ENCODE assay signal across 1 cellular context in the genomic region with DNA sequence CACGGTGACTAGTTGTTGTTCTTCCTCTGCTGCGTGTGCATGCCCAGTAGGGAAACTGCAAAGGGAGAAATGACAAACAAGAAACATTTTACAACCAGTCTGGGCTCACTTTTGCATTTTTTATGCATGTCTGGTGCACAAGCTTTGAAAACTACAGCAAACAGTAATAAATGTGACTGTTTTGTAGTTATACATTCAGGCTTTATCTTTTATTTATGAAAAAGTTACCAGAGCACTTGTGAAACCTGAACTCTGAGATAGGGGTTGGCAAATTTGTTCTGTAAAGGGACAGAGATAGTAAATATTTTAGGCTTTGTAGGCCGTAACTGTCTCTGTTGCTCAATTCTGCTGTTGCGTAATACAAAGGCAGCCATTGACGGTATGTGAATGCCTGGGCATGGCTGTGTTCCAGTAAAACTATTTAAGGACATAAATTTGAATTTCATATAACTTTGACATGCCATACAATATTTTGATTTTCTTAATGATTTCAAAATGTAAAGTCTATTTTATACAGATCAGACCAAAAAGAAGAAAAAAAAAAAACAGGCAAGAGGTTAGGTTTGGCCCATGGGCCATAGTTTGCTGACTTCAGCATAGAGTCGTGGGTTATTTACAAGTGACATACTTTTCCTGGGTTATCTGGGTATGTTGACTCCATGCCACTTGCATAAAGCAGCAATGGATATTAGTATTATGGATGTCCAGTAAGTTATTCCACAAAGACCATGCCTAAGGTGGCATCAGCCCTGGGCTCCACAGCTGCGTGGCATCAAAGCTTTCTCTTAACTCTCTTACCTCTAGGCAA.
TF ChIP-seq lines count a peak whose summit lies in the region.

No MANE protein-coding gene starts in this region.

TF ChIP-seq in HepG2, 621 proteins besides CTCF, POLR2A, EP300 and RAD21 (continued from another document and continues in another):
- TF ChIP-seq, protein P1, sequence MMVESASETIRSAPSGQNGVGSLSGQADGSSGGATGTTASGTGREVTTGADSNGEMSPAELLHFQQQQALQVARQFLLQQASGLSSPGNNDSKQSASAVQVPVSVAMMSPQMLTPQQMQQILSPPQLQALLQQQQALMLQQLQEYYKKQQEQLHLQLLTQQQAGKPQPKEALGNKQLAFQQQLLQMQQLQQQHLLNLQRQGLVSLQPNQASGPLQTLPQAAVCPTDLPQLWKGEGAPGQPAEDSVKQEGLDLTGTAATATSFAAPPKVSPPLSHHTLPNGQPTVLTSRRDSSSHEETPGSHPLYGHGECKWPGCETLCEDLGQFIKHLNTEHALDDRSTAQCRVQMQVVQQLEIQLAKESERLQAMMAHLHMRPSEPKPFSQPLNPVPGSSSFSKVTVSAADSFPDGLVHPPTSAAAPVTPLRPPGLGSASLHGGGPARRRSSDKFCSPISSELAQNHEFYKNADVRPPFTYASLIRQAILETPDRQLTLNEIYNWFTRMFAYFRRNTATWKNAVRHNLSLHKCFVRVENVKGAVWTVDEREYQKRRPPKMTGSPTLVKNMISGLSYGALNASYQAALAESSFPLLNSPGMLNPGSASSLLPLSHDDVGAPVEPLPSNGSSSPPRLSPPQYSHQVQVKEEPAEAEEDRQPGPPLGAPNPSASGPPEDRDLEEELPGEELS (CRISPR knock-in tag; IDR thresholded peaks at IDR 0.05): peak; percentile 97
- TF ChIP-seq, protein P2, sequence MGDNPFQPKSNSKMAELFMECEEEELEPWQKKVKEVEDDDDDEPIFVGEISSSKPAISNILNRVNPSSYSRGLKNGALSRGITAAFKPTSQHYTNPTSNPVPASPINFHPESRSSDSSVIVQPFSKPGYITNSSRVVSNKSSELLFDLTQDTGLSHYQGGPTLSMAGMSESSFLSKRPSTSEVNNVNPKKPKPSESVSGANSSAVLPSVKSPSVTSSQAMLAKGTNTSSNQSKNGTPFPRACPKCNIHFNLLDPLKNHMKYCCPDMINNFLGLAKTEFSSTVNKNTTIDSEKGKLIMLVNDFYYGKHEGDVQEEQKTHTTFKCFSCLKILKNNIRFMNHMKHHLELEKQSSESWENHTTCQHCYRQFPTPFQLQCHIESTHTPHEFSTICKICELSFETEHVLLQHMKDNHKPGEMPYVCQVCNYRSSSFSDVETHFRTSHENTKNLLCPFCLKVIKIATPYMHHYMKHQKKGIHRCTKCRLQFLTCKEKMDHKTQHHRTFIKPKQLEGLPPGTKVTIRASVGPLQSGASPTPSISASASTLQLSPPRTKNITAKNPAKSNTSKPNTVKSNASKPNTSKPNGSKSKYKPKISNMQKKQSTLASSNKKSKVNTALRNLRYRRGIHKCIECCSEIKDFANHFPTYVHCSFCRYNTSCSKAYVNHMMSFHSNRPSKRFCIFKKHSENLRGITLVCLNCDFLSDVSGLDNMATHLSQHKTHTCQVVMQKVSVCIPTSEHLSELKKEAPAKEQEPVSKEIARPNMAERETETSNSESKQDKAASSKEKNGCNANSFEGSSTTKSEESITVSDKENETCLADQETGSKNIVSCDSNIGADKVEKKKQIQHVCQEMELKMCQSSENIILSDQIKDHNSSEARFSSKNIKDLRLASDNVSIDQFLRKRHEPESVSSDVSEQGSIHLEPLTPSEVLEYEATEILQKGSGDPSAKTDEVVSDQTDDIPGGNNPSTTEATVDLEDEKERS (CRISPR knock-in tag; IDR thresholded peaks at IDR 0.05): no peak
- TF ChIP-seq, protein P3, sequence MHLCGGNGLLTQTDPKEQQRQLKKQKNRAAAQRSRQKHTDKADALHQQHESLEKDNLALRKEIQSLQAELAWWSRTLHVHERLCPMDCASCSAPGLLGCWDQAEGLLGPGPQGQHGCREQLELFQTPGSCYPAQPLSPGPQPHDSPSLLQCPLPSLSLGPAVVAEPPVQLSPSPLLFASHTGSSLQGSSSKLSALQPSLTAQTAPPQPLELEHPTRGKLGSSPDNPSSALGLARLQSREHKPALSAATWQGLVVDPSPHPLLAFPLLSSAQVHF (CRISPR knock-in tag; IDR thresholded peaks at IDR 0.05): no peak
- TF ChIP-seq TFDP2 (CRISPR knock-in tag; IDR thresholded peaks at IDR 0.05) (peak; percentile 71), ZNF558 (CRISPR knock-in tag; IDR thresholded peaks at IDR 0.05; ENCODE audit: borderline replicate concordance) (no peak; the same call in 1 of the 2 replicates), JUND (CRISPR knock-in tag; IDR thresholded peaks at IDR 0.05) (peak; percentile 70; the same call in 1 of the 2 replicates), ZNF670 (CRISPR knock-in tag; IDR thresholded peaks at IDR 0.05; ENCODE audit: borderline replicate concordance) (peak; percentile 94), SYNCRIP (IDR thresholded peaks at IDR 0.05; ENCODE audit: insufficient read depth, low read depth, low read length) (no peak), NPAS2 (CRISPR knock-in tag; IDR thresholded peaks at IDR 0.05; ENCODE audit: borderline replicate concordance) (no peak), TP53 (CRISPR knock-in tag; conservative IDR thresholded peaks at IDR 0.05) (peak; percentile 84; the same call in 1 of the 2 replicates), ZNF441 (CRISPR knock-in tag; IDR thresholded peaks at IDR 0.05; ENCODE audit: borderline replicate concordance) (no peak), CERS6 (CRISPR knock-in tag; IDR thresholded peaks at IDR 0.05) (no peak), ZNF331 (CRISPR knock-in tag; IDR thresholded peaks at IDR 0.05) (peak; percentile 97), PRPF4 (IDR thresholded peaks at IDR 0.05; ENCODE audit: low read depth, low read length, poor library complexity, severe bottlenecking) (no peak), ZNF205 (CRISPR knock-in tag; IDR thresholded peaks at IDR 0.05) (peak; percentile 90), MIXL1 (CRISPR knock-in tag; IDR thresholded peaks at IDR 0.05) (peak; percentile 96), SRY (CRISPR knock-in tag; IDR thresholded peaks at IDR 0.05) (no peak), ZBTB42 (CRISPR knock-in tag; IDR thresholded peaks at IDR 0.05) (no peak), ZMYM3 (CRISPR knock-in tag; IDR thresholded peaks at IDR 0.05) (peak; percentile 56; the same call in 1 of the 2 replicates), ZBTB20 (CRISPR knock-in tag; IDR thresholded peaks at IDR 0.05; ENCODE audit: borderline replicate concordance, low read depth) (peak; percentile 77; the same call in 1 of the 2 replicates), ZNF597 (CRISPR knock-in tag; IDR thresholded peaks at IDR 0.05) (no peak), JDP2 (CRISPR knock-in tag; IDR thresholded peaks at IDR 0.05; ENCODE audit: borderline replicate concordance) (no peak), ZNF772 (CRISPR knock-in tag; IDR thresholded peaks at IDR 0.05) (peak; percentile 89; the same call in 1 of the 2 replicates), ZNF17 (CRISPR knock-in tag; IDR thresholded peaks at IDR 0.05) (no peak), THAP9 (CRISPR knock-in tag; IDR thresholded peaks at IDR 0.05; ENCODE audit: borderline replicate concordance) (no peak), ATM (IDR thresholded peaks at IDR 0.05; ENCODE audit: borderline replicate concordance) (no peak), ZNF547 (CRISPR knock-in tag; IDR thresholded peaks at IDR 0.05) (no peak)
- TF ChIP-seq, protein P4, sequence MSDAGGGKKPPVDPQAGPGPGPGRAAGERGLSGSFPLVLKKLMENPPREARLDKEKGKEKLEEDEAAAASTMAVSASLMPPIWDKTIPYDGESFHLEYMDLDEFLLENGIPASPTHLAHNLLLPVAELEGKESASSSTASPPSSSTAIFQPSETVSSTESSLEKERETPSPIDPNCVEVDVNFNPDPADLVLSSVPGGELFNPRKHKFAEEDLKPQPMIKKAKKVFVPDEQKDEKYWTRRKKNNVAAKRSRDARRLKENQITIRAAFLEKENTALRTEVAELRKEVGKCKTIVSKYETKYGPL (CRISPR knock-in tag; IDR thresholded peaks at IDR 0.05): peak; percentile 95
- TF ChIP-seq, protein P5, sequence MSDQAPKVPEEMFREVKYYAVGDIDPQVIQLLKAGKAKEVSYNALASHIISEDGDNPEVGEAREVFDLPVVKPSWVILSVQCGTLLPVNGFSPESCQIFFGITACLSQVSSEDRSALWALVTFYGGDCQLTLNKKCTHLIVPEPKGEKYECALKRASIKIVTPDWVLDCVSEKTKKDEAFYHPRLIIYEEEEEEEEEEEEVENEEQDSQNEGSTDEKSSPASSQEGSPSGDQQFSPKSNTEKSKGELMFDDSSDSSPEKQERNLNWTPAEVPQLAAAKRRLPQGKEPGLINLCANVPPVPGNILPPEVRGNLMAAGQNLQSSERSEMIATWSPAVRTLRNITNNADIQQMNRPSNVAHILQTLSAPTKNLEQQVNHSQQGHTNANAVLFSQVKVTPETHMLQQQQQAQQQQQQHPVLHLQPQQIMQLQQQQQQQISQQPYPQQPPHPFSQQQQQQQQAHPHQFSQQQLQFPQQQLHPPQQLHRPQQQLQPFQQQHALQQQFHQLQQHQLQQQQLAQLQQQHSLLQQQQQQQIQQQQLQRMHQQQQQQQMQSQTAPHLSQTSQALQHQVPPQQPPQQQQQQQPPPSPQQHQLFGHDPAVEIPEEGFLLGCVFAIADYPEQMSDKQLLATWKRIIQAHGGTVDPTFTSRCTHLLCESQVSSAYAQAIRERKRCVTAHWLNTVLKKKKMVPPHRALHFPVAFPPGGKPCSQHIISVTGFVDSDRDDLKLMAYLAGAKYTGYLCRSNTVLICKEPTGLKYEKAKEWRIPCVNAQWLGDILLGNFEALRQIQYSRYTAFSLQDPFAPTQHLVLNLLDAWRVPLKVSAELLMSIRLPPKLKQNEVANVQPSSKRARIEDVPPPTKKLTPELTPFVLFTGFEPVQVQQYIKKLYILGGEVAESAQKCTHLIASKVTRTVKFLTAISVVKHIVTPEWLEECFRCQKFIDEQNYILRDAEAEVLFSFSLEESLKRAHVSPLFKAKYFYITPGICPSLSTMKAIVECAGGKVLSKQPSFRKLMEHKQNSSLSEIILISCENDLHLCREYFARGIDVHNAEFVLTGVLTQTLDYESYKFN (CRISPR knock-in tag; conservative IDR thresholded peaks at IDR 0.05): peak; percentile 93
- TF ChIP-seq, protein P6, sequence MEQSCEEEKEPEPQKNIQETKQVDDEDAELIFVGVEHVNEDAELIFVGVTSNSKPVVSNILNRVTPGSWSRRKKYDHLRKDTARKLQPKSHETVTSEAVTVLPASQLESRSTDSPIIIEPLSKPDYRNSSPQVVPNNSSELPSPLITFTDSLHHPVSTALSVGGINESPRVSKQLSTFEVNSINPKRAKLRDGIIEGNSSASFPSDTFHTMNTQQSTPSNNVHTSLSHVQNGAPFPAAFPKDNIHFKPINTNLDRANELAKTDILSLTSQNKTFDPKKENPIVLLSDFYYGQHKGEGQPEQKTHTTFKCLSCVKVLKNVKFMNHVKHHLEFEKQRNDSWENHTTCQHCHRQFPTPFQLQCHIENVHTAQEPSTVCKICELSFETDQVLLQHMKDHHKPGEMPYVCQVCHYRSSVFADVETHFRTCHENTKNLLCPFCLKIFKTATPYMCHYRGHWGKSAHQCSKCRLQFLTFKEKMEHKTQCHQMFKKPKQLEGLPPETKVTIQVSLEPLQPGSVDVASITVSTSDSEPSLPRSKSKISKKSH (CRISPR knock-in tag; IDR thresholded peaks at IDR 0.05; ENCODE audit: borderline replicate concordance): no peak
- TF ChIP-seq, protein P7, sequence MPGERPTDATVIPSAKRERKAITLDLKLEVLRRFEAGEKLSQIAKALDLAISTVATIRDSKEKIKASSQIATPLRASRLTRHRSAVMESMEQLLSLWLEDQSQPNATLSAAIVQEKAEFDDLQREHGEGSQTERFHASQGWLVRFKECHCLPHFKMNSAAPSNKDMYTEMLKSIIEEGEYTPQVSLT (CRISPR knock-in tag; IDR thresholded peaks at IDR 0.05; ENCODE audit: borderline replicate concordance, low read depth): no peak
- TF ChIP-seq, protein P8, sequence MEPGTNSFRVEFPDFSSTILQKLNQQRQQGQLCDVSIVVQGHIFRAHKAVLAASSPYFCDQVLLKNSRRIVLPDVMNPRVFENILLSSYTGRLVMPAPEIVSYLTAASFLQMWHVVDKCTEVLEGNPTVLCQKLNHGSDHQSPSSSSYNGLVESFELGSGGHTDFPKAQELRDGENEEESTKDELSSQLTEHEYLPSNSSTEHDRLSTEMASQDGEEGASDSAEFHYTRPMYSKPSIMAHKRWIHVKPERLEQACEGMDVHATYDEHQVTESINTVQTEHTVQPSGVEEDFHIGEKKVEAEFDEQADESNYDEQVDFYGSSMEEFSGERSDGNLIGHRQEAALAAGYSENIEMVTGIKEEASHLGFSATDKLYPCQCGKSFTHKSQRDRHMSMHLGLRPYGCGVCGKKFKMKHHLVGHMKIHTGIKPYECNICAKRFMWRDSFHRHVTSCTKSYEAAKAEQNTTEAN (CRISPR knock-in tag; conservative IDR thresholded peaks at IDR 0.05): peak; percentile 93
